Comparison of ENCODE assay signal across 18 cellular contexts in the genomic region with DNA sequence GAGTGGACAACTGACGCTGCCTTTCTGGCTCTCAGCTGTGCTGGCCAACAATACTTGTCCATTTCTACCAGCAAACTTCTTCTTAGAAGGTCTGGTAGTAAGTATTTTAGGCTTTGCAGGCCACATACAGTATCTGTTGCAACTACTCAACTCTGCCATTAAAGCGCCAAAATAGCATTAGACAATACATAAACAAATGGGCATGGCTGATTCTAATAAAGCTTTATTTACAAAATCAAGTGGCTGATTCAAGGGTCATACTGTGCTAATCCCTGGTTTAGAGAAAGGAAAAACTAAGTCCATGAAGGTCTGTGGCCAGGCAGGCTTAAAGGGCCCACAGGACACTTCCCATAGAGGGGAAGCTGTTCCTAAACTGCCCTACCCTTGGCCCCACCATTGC. TPM values are rescaled to one million over a fixed set of nuclear protein-coding genes. Genes with fewer than 3 reads are reported as not detected.
A peak's percentile ranks its signal among the peaks of the same experiment; 100 is the strongest.
DNase-seq lines count a peak whose midpoint lies in the region; TF ChIP-seq lines count a peak whose summit lies in the region.
"Had no signal": no experiment of that assay in that cellular context is flagged by ENCODE, and none has a peak within 500 bp of the region (broad histone marks: within the 10 kb centered on the region; RNA-seq: fewer than 3 reads in every experiment).

No MANE protein-coding gene starts in this region.

- CTCF ChIA-PET in RWPE1 (lab: Yijun Ruan, JAX), result interaction anchor here (0.6 kb wide), 1 partner anchor 112 kb away, joined by 3 read pairs; no protein-coding TSS in a partner anchor

- no peaks in the 10 kb centered on the region for H3K79me2 ChIP-seq in GM23248 (ENCODE audit: insufficient read depth)
- H3K79me2 ChIP-seq in hepatocyte, result no peaks in the 10 kb centered on the region
- H3K79me2 ChIP-seq in smooth muscle cell (ENCODE audit: low read depth), result no peaks in the 10 kb centered on the region
- no peaks in the 10 kb centered on the region for H3K79me2 ChIP-seq in H9 (ENCODE audit: insufficient read depth, low read length)

- H3F3A ChIP-seq in GM23248 (ENCODE audit: insufficient read depth) (peaks cover 28% of the 10 kb centered on the region), smooth muscle cell (ENCODE audit: low read depth) (peaks cover 15% of the 10 kb centered on the region)

- H3K27ac Mint-ChIP-seq in H9, result no peak overlapping the region
- H3K27ac Mint-ChIP-seq: activated B cell treated with CpG ODN at 0.5 μM for 24 hours had no signal

- H2AFZ ChIP-seq in GM23248 (no peak overlapping the region), hepatocyte (no peak overlapping the region), smooth muscle cell (ENCODE audit: low read depth) (peak overlapping the region; percentile 61), H9 (ENCODE audit: low read length) (no peak overlapping the region)

- POLR2A ChIA-PET in RWPE1 (lab: Yijun Ruan, JAX; ENCODE audit: low non-redundant PET), result no interaction called here

- 99 to 100% methylated on average over 2 of the region's 2 CpGs for WGBS in GM23248 (ENCODE audit: low coverage in 1 of 2, low lambda C conversion rate in 2 of 2, missing lambda C conversion rate in 2 of 2), 2 experiments
- WGBS in hepatocyte (ENCODE audit: low lambda C conversion rate, missing lambda C conversion rate), result 94% methylated on average over 2 of the region's 2 CpGs
- WGBS in smooth muscle cell (ENCODE audit: low lambda C conversion rate), result 87% methylated on average over 2 of the region's 2 CpGs
- no CpG with 5 or more reads among the region's 2 CpGs for WGBS in H9 (ENCODE audit: extremely low coverage, insufficient read length, low lambda C conversion rate)

- no peak overlapping the region for H2BK20ac ChIP-seq in H9 (ENCODE audit: low read depth, low read length, poor library complexity, severe bottlenecking)

- H3K36me3 Mint-ChIP-seq in H9 (ENCODE audit: insufficient read depth in 1 of 3, low read depth in 3 of 3), result peaks cover 0 to 17% (median 2%) of the 10 kb centered on the region in 3 experiments; a peak in 3 of 7 replicates
- H3K36me3 Mint-ChIP-seq: activated naive CD8-positive, alpha-beta T cell treated with anti-CD3 and anti-CD28 coated beads, Interleukin-2, amount 10 ng/mL, durations not matched to agents 7 days and 5 days had no signal

- no peak overlapping the region for H2BK15ac ChIP-seq in H9 (ENCODE audit: low read depth, low read length)

- H3K79me1 ChIP-seq in H9 (ENCODE audit: insufficient read depth, low read depth, low read length, poor library complexity, severe bottlenecking), result no peaks in the 10 kb centered on the region

- H3K23me2 ChIP-seq in H9 (ENCODE audit: insufficient read length, low read depth, low read length, poor library complexity, severe bottlenecking), result no peaks in the 10 kb centered on the region

- no peak overlapping the region for H4K91ac ChIP-seq in H9 (ENCODE audit: insufficient read length, low read depth, low read length)

- no peaks in the 10 kb centered on the region for H3K27me3 ChIP-seq in GM23248 (replicated peaks; ENCODE audit: insufficient read depth)
- H3K27me3 ChIP-seq in ascending aorta, result no peaks in the 10 kb centered on the region
- no peaks in the 10 kb centered on the region for H3K27me3 ChIP-seq in hepatocyte
- H3K27me3 ChIP-seq in smooth muscle cell (ENCODE audit: low read depth), result no peaks in the 10 kb centered on the region
- no peaks in the 10 kb centered on the region for H3K27me3 ChIP-seq in H9 (ENCODE audit: insufficient read depth, low read length)
- H3K27me3 ChIP-seq: sigmoid colon had no signal

- intact Hi-C loops in ascending aorta (cut with DNase I), result no loop called here

- no peaks in the 10 kb centered on the region for H4K20me1 ChIP-seq in GM23248 (ENCODE audit: insufficient read depth)
- H4K20me1 ChIP-seq in hepatocyte (ENCODE audit: insufficient read depth, poor library complexity, severe bottlenecking), result no peaks in the 10 kb centered on the region
- H4K20me1 ChIP-seq in smooth muscle cell (ENCODE audit: low read depth), result no peaks in the 10 kb centered on the region
- H4K20me1 ChIP-seq in H9 (ENCODE audit: control insufficient read depth, insufficient read depth, insufficient read length), result no peaks in the 10 kb centered on the region

- H3K27me3 Mint-ChIP-seq in H9 (ENCODE audit: low read depth), result no peaks in the 10 kb centered on the region; the same call in 1 of the 2 replicates

- H3K23ac ChIP-seq in H9 (ENCODE audit: insufficient read length, low read depth, low read length), result no peak overlapping the region

- H2BK12ac ChIP-seq in H9 (ENCODE audit: insufficient read length, low read depth, low read length), result no peak overlapping the region

- in situ Hi-C loops in GM23248 (cut with MboI), result no loop called here

- H4K8ac ChIP-seq in H9 (replicated peaks; ENCODE audit: insufficient read length, low read depth, low read length), result no peak overlapping the region

- no peak overlapping the region for H2BK5ac ChIP-seq in H9 (ENCODE audit: insufficient read length, low read length)

- TF ChIP-seq CTCF in ascending aorta (IDR thresholded peaks at IDR 0.05), result no peak
- TF ChIP-seq CTCF in hepatocyte (IDR thresholded peaks at IDR 0.05; ENCODE audit: poor library complexity), result no peak
- TF ChIP-seq CTCF in smooth muscle cell (IDR thresholded peaks at IDR 0.05; ENCODE audit: borderline replicate concordance, insufficient read depth, poor library complexity, severe bottlenecking), result no peak
- no peak for TF ChIP-seq CTCF in H9 (conservative IDR thresholded peaks at IDR 0.05)
- TF ChIP-seq CTCF in RWPE1 (conservative IDR thresholded peaks at IDR 0.05; ENCODE audit: low read depth), result no peak

- no peak overlapping the region for H3K4ac ChIP-seq in H9 (ENCODE audit: low read depth, low read length)

- no peak overlapping the region for H3K56ac ChIP-seq in H9 (ENCODE audit: insufficient read length, low read depth, low read length)

- no peaks in the 10 kb centered on the region for H3K9me3 ChIP-seq in GM23248 (ENCODE audit: low read depth)
- H3K9me3 ChIP-seq in ascending aorta, result no peaks in the 10 kb centered on the region
- H3K9me3 ChIP-seq in hepatocyte (ENCODE audit: low read depth), result no peaks in the 10 kb centered on the region
- no peaks in the 10 kb centered on the region for H3K9me3 ChIP-seq in smooth muscle cell (replicated peaks; ENCODE audit: low read depth)
- no peaks in the 10 kb centered on the region for H3K9me3 ChIP-seq in H9 (ENCODE audit: control insufficient read depth, low read depth, low read length)
- H3K9me3 ChIP-seq: Caco-2, lower lobe of right lung, sigmoid colon had no signal

- H3K4me1 Mint-ChIP-seq in H9, result peaks cover 18 to 29% of the 10 kb centered on the region in 2 experiments
- H3K4me1 Mint-ChIP-seq: activated B cell treated with CpG ODN at 0.5 μM for 24 hours had no signal

- H3K9me2 ChIP-seq in GM23248 (ENCODE audit: insufficient read depth), result no peaks in the 10 kb centered on the region
- no peaks in the 10 kb centered on the region for H3K9me2 ChIP-seq in hepatocyte (replicated peaks; ENCODE audit: insufficient read depth)

- H3K27ac ChIP-seq in GM23248 (peak overlapping the region; percentile 68), ascending aorta (peak overlapping the region; percentile 50 to 73), hepatocyte (peak overlapping the region; percentile 75), smooth muscle cell (ENCODE audit: low read depth) (peak overlapping the region; percentile 89), H9 (ENCODE audit: insufficient read length, low read depth, low read length) (no peak overlapping the region), RWPE1 (no peak overlapping the region)

- peaks cover 68% of the 10 kb centered on the region for H3K4me1 ChIP-seq in GM23248 (ENCODE audit: insufficient read depth)
- peaks cover 2 to 28% of the 10 kb centered on the region in 2 donors for H3K4me1 ChIP-seq in ascending aorta
- H3K4me1 ChIP-seq in hepatocyte (ENCODE audit: insufficient read depth), result peaks cover 10% of the 10 kb centered on the region
- H3K4me1 ChIP-seq in smooth muscle cell (ENCODE audit: low read depth), result peaks cover 16% of the 10 kb centered on the region
- no peaks in the 10 kb centered on the region; the same call in 1 of the 2 replicates for H3K4me1 ChIP-seq in H9 (ENCODE audit: insufficient read depth, low read length)
- H3K4me1 ChIP-seq: Caco-2 had no signal

- no peak overlapping the region for H2AK5ac ChIP-seq in H9 (ENCODE audit: insufficient read length, low read length)

- H3K14ac ChIP-seq in H9 (ENCODE audit: insufficient read depth, low read length), result no peak overlapping the region

- peak overlapping the region; percentile 48 for H3K4me2 ChIP-seq in GM23248 (ENCODE audit: unreplicated experiment)
- no peak overlapping the region for H3K4me2 ChIP-seq in hepatocyte
- H3K4me2 ChIP-seq in smooth muscle cell, result peak overlapping the region; percentile 64
- H3K4me2 ChIP-seq in H9 (ENCODE audit: insufficient read depth, insufficient read length, low read length), result no peak overlapping the region

- H3T11ph ChIP-seq in H9 (ENCODE audit: low read length), result no peak overlapping the region

- H3K18ac ChIP-seq in H9 (ENCODE audit: insufficient read length, low read depth, low read length), result no peak overlapping the region

- no peak overlapping the region for H4K5ac ChIP-seq in H9 (ENCODE audit: insufficient read length, low read depth, low read length)

- no peak overlapping the region for H3K4me3 Mint-ChIP-seq in H9
- H3K4me3 Mint-ChIP-seq: activated B cell treated with CpG ODN at 0.5 μM for 24 hours; activated naive CD8-positive, alpha-beta T cell treated with anti-CD3 and anti-CD28 coated beads, Interleukin-2, amount 10 ng/mL, durations not matched to agents 7 days and 5 days had no signal

- H3K9me3 Mint-ChIP-seq in H9, result peaks cover 9 to 16% of the 10 kb centered on the region in 2 experiments
- H3K9me3 Mint-ChIP-seq: activated B cell treated with CpG ODN at 0.5 μM for 24 hours; activated naive CD8-positive, alpha-beta T cell treated with anti-CD3 and anti-CD28 coated beads, Interleukin-2, amount 10 ng/mL, durations not matched to agents 7 days and 5 days had no signal

- no peak for DNase-seq in GM23248
- DNase-seq in ascending aorta (ENCODE audit: low spot score in 2 of 2), result no peak
- DNase-seq in hepatocyte (ENCODE audit: low spot score), result no peak
- DNase-seq in smooth muscle cell (lab: John Stamatoyannopoulos, UW; ENCODE audit: unreplicated experiment), result no peak
- DNase-seq in H9, result no peak
- no peak for DNase-seq in RWPE1 (ENCODE audit: low spot score)
- no peak for DNase-seq in DMS79 treated with DMSO at 0.1 percent for 48 hours (lab: John Stamatoyannopoulos, UW)
- DNase-seq: activated B cell treated with CpG ODN at 0.5 μM for 24 hours; activated CD8-positive, alpha-beta memory T cell treated with anti-CD3 and anti-CD28 coated beads, Interleukin-2, amount 50 U/mL, for 48 hours; activated naive CD8-positive, alpha-beta T cell treated with anti-CD3 and anti-CD28 coated beads, Interleukin-2, amount 10 ng/mL, durations not matched to agents 7 days and 5 days; C1 segment of cervical spinal cord; Caco-2; GOT3; lower lobe of right lung; NCI-H1092; NCI-H187 treated with DMSO at 0.1 percent for 48 hours; NCI-H2227 treated with DMSO at 0.1 percent for 48 hours had no signal

- H3K36me3 ChIP-seq in GM23248 (ENCODE audit: low read depth) (no peaks in the 10 kb centered on the region), ascending aorta (no peaks in the 10 kb centered on the region), hepatocyte (replicated peaks; ENCODE audit: insufficient read depth, low read depth) (no peaks in the 10 kb centered on the region), smooth muscle cell (ENCODE audit: low read depth) (no peaks in the 10 kb centered on the region)
- H3K36me3 ChIP-seq: lower lobe of right lung, sigmoid colon had no signal

- no peak overlapping the region for H2BK120ac ChIP-seq in H9 (ENCODE audit: low read depth, low read length, poor library complexity, severe bottlenecking)

- H3K9ac ChIP-seq in GM23248, result peak overlapping the region; percentile 27; the same call in 1 of the 2 replicates
- peak overlapping the region; percentile 55 for H3K9ac ChIP-seq in smooth muscle cell (ENCODE audit: low read depth)
- H3K9ac ChIP-seq in H9 (ENCODE audit: extremely low read depth, insufficient read length, low read length), result no peak overlapping the region

- no peak overlapping the region for H3K4me3 ChIP-seq in GM23248
- no peak overlapping the region for H3K4me3 ChIP-seq in ascending aorta
- no peak overlapping the region for H3K4me3 ChIP-seq in hepatocyte
- no peak overlapping the region for H3K4me3 ChIP-seq in smooth muscle cell
- H3K4me3 ChIP-seq: lower lobe of right lung, sigmoid colon had no signal

RNA-seq across cellular contexts. Expression of a gene that starts 26.3 kb away (rescaled TPM):
- total RNA-seq in GM23248 (2014; rRNA removed; shearing (Covaris generic)), result 1,935 and 2,012 TPM in 2 replicates
- 3,029 and 3,072 TPM in 2 replicates for polyA plus RNA-seq in GM23248 (2016; fragmentation: Nextera tagmentation; extraction: Ambion mirVana)
- total RNA-seq in ascending aorta, result 813 TPM
- total RNA-seq in hepatocyte, result 283 and 291 TPM in 2 replicates
- polyA plus RNA-seq in hepatocyte, result 353 and 477 TPM in 2 replicates
- 1,694 and 1,869 TPM in 2 replicates for total RNA-seq in smooth muscle cell
- 1,915 and 2,406 TPM in 2 replicates for polyA plus RNA-seq in smooth muscle cell
- total RNA-seq in H9 (2021), result 731 and 748 TPM in 2 replicates

Comparison
In these comparisons a context has a peak if more than half of its experiments do, and no peak if none do; other contexts are left out.
1. H3K27ac ChIP-seq: peak in GM23248 (single experiment), ascending aorta (2 of 2), hepatocyte (single experiment) and smooth muscle cell (single experiment); none in H9 (single experiment) and RWPE1 (single experiment).
2. H3K4me2 ChIP-seq: peak in GM23248 (single experiment) and smooth muscle cell (single experiment); none in hepatocyte (single experiment) and H9 (single experiment).